26 cellular contexts compared by ENCODE assay signal in genomic region chr10:11473128-11473760, GRCh38.
DNase-seq lines count a peak whose midpoint lies in the region; ATAC-seq, FAIRE-seq and TF ChIP-seq lines count a peak whose summit lies in the region.
"Had no signal": no experiment of that assay in that cellular context is flagged by ENCODE, and none has a peak within 500 bp of the region (broad histone marks: within the 10 kb centered on the region; RNA-seq: fewer than 3 reads in every experiment).

No MANE protein-coding gene starts in this region.

- no peak overlapping the region for H2AFZ ChIP-seq in H1 (ENCODE audit: low read length)

- H3K9ac ChIP-seq in HUES48 (ENCODE audit: low read depth, low read length) (no peak overlapping the region), H1 (replicated peaks in 1 of 4; ENCODE audit: extremely low read depth in 1 of 4, low read depth in 3 of 4, low read length in 3 of 4) (no peak overlapping the region)

- no peaks in the 10 kb centered on the region for H3K27me3 ChIP-seq in HUES48 (ENCODE audit: control insufficient read depth, insufficient read depth, low read length)
- H3K27me3 ChIP-seq in H1 (replicated peaks in 1 of 4; ENCODE audit: control insufficient read depth in 3 of 4, extremely low read depth in 1 of 4, insufficient read depth in 3 of 4, low read length in 3 of 4), result no peaks in the 10 kb centered on the region
- H3K27me3 ChIP-seq: ovary, sigmoid colon had no signal

- H3K56ac ChIP-seq in H1 (replicated peaks; ENCODE audit: insufficient read length, low read depth, low read length), result no peak overlapping the region

- no peak overlapping the region for H4K91ac ChIP-seq in H1 (replicated peaks; ENCODE audit: insufficient read length, low read length)

- DNase-seq in H1 (ENCODE audit: low read depth in 1 of 2, low spot score in 2 of 2) (peak in 1 of 2 experiments; percentile 36), left kidney (ENCODE audit: low read depth, low spot score) (peak; percentile 20), sciatic nerve (ENCODE audit: low spot score) (no peak), UCSD-AML1 (lab: John Stamatoyannopoulos, UW; ENCODE audit: unreplicated experiment) (no peak)
- DNase-seq: activated CD4-positive, alpha-beta T cell treated with anti-CD3 and anti-CD28 coated beads for 1 hour; activated CD8-positive, alpha-beta memory T cell treated with anti-CD3 and anti-CD28 coated beads for 24 hours; activated naive CD4-positive, alpha-beta T cell treated with anti-CD3 and anti-CD28 coated beads for 36 hours; activated T-cell treated with anti-CD3 and anti-CD28 coated beads, Interleukin-2, amount 50 U/mL, for 4 hours; amniotic stem cell; caudate nucleus; HFFc6; kidney; naive thymus-derived CD8-positive, alpha-beta T cell; NCI-H1105 treated with DMSO at 0.1 percent for 48 hours; NCI-H2029 treated with DMSO at 0.1 percent for 48 hours; NCI-H345; ovary; SHP77; sigmoid colon; stimulated activated CD4-positive, alpha-beta T cell treated with anti-CD3 and anti-CD28 coated beads, Interleukin-15, amount 100 ng/mL, for 24 hours; stimulated activated CD8-positive, alpha-beta memory T cell treated with anti-CD3 and anti-CD28 coated beads, Interleukin-4, amount 100 ng/mL, for 48 hours had no signal

- intact Hi-C loops in sciatic nerve (cut with DNase I), result no loop called here

- TF ChIP-seq CTCF in H1 (IDR thresholded peaks at IDR 0.05; ENCODE audit: control extremely low read depth in 1 of 3, insufficient read depth in 1 of 3, low read depth in 1 of 3, low read length in 3 of 3), result no peak

- H3K79me2 ChIP-seq in H1 (ENCODE audit: control insufficient read depth in 1 of 2, insufficient read depth in 2 of 2, low read length in 2 of 2), result peaks cover 0 to 5% of the 10 kb centered on the region in 2 experiments; a peak in 2 of 4 replicates

- no peak overlapping the region for H3K23ac ChIP-seq in H1 (ENCODE audit: insufficient read length)

- no peak overlapping the region for H2BK20ac ChIP-seq in H1 (ENCODE audit: low read length)

- TF ChIP-seq RAD21 in H1 (IDR thresholded peaks at IDR 0.05 in 1 of 2, conservative IDR thresholded peaks at IDR 0.05 in 1 of 2; ENCODE audit: low read depth in 2 of 2, low read length in 2 of 2), result no peak

- H2BK5ac ChIP-seq in H1 (ENCODE audit: low read depth, low read length), result peak overlapping the region; percentile 45; the same call in 1 of the 2 replicates

- FAIRE-seq in H1 (lab: Jason Lieb, UNC), result no peak
- FAIRE-seq: endothelial cell of umbilical vein, GM18507, kidney had no signal

- H3K4me1 ChIP-seq in HUES48 (ENCODE audit: control insufficient read depth, insufficient read depth, low read length) (peaks cover 57% of the 10 kb centered on the region), H1 (replicated peaks in 1 of 4; ENCODE audit: control insufficient read depth in 3 of 4, insufficient read depth in 4 of 4, low read length in 3 of 4) (peaks cover 4 to 25% (median 20%) of the 10 kb centered on the region in 4 experiments; a peak in 6 of 7 replicates)

- ATAC-seq in sciatic nerve, result peak; percentile 50
- no peak for ATAC-seq in HG02571 (IDR thresholded peaks at IDR 0.05; ENCODE audit: unreplicated experiment)
- ATAC-seq in GM21515 (IDR thresholded peaks at IDR 0.05; ENCODE audit: unreplicated experiment), result no peak
- ATAC-seq: activated T-cell treated with anti-CD3 and anti-CD28 coated beads, Interleukin-2, amount 50 U/mL, for 4 hours; naive thymus-derived CD8-positive, alpha-beta T cell had no signal

- H4K8ac ChIP-seq in H1 (ENCODE audit: extremely low read depth, insufficient read depth, low read length), result peak overlapping the region; percentile 45; the same call in 1 of the 2 replicates

- peaks cover 5% of the 10 kb centered on the region; the same call in 1 of the 2 replicates for H3K79me1 ChIP-seq in H1 (ENCODE audit: low read depth, low read length)

- H3K4ac ChIP-seq in H1 (replicated peaks; ENCODE audit: insufficient read length, low read depth, low read length), result peak overlapping the region; percentile 6

- no peak overlapping the region for H3K14ac ChIP-seq in H1 (ENCODE audit: insufficient read length)

- no peak overlapping the region for H3K4me2 ChIP-seq in H1 (ENCODE audit: insufficient read depth in 1 of 2, low read depth in 2 of 2, low read length in 2 of 2)

- no peak overlapping the region for H2BK120ac ChIP-seq in H1 (replicated peaks; ENCODE audit: low read depth, low read length)

- H4K5ac ChIP-seq in H1 (ENCODE audit: insufficient read length, low read depth, low read length), result no peak overlapping the region

- H3K4me3 ChIP-seq in HUES48 (ENCODE audit: low read depth, low read length), result no peak overlapping the region
- no peak overlapping the region for H3K4me3 ChIP-seq in H1 (ENCODE audit: extremely low read depth in 1 of 4, insufficient read depth in 2 of 4, low read depth in 3 of 4, low read length in 4 of 4)
- H3K4me3 ChIP-seq: ovary, sigmoid colon had no signal

- H3K18ac ChIP-seq in H1 (ENCODE audit: extremely low read depth, low read length), result no peak overlapping the region

- peaks cover 2% of the 10 kb centered on the region; the same call in 1 of the 2 replicates for H3K23me2 ChIP-seq in H1 (ENCODE audit: low read depth, low read length)

- no peak for TF ChIP-seq POLR2A in H1 (IDR thresholded peaks at IDR 0.05; ENCODE audit: control extremely low read depth in 1 of 2, low read depth in 2 of 2, low read length in 2 of 2)

- TF ChIP-seq EP300 in H1 (IDR thresholded peaks at IDR 0.05; ENCODE audit: borderline replicate concordance in 1 of 2, low read depth in 2 of 2, low read length in 2 of 2), result no peak

- peaks cover 0 to 4% of the 10 kb centered on the region in 2 experiments for H4K20me1 ChIP-seq in H1 (replicated peaks in 1 of 2; ENCODE audit: control insufficient read depth in 1 of 2, insufficient read depth in 2 of 2, low read length in 2 of 2)

- CTCF ChIA-PET in H1 (lab: Charles Lee; ENCODE audit: partially characterized antibody), result interaction anchor here (0.6 to 2.6 kb wide), 13 partner anchors 8 to 176 kb away, joined by 3 to 8 read pairs (median 4); no protein-coding TSS in a partner anchor

- H3K9me3 ChIP-seq in HUES48 (ENCODE audit: control insufficient read depth, insufficient read depth, low read length), result no peaks in the 10 kb centered on the region
- no peaks in the 10 kb centered on the region for H3K9me3 ChIP-seq in H1 (ENCODE audit: insufficient read depth in 2 of 2, low read depth in 1 of 2, low read length in 1 of 2)
- H3K9me3 ChIP-seq: ovary, sigmoid colon had no signal

- H2BK15ac ChIP-seq in H1 (ENCODE audit: low read length), result no peak overlapping the region

- no peak overlapping the region; the same call in 1 of the 2 replicates for H2BK12ac ChIP-seq in H1 (ENCODE audit: low read depth, low read length)

- WGBS in H1 (ENCODE audit: extremely low coverage in 1 of 2, insufficient coverage in 1 of 2, insufficient read length in 1 of 2, insufficient replicate concordance in 2 of 2, low coverage in 1 of 2, low lambda C conversion rate in 2 of 2, missing lambda C conversion rate in 1 of 2), 2 experiments, result 70% methylated on average over 12 of the region's 12 CpGs; no CpG with 5 or more reads in 1 of the 2 experiments

- H3K27ac ChIP-seq in HUES48 (ENCODE audit: low read depth, low read length) (peak overlapping the region; percentile 45), H1 (ENCODE audit: low read depth, low read length) (no peak overlapping the region)
- H3K27ac ChIP-seq: ovary, sigmoid colon had no signal

- POLR2A ChIA-PET in H1 (lab: Charles Lee; ENCODE audit: partially characterized antibody), result no interaction called here

- H3K36me3 ChIP-seq in HUES48 (ENCODE audit: control insufficient read depth, insufficient read depth, low read length) (no peaks in the 10 kb centered on the region), H1 (ENCODE audit: control insufficient read depth in 2 of 4, insufficient read depth in 4 of 4, low read length in 3 of 4) (0 out of 8 replicates have a peak, but pooled peaks cover 0 to 3% (median 0%) of the 10 kb centered on the region in 4 experiments)
- H3K36me3 ChIP-seq: ovary, sigmoid colon had no signal

- no peak overlapping the region for H2AK5ac ChIP-seq in H1 (ENCODE audit: low read depth, low read length)

TF ChIP-seq in H1, 55 proteins besides CTCF, POLR2A, EP300 and RAD21:
- TF ChIP-seq BCL11A (IDR thresholded peaks at IDR 0.05; ENCODE audit: low read depth in 2 of 2, low read length in 2 of 2), result no peak
- TF ChIP-seq TEAD4 (IDR thresholded peaks at IDR 0.05; ENCODE audit: low read depth, low read length), result 0 out of 2 replicates have a peak, but pooled peaks have one; percentile 18
TF ChIP-seq in H1: peak in this region for 1.
